ENCODE assay signal across 7 cellular contexts in the genomic region with DNA sequence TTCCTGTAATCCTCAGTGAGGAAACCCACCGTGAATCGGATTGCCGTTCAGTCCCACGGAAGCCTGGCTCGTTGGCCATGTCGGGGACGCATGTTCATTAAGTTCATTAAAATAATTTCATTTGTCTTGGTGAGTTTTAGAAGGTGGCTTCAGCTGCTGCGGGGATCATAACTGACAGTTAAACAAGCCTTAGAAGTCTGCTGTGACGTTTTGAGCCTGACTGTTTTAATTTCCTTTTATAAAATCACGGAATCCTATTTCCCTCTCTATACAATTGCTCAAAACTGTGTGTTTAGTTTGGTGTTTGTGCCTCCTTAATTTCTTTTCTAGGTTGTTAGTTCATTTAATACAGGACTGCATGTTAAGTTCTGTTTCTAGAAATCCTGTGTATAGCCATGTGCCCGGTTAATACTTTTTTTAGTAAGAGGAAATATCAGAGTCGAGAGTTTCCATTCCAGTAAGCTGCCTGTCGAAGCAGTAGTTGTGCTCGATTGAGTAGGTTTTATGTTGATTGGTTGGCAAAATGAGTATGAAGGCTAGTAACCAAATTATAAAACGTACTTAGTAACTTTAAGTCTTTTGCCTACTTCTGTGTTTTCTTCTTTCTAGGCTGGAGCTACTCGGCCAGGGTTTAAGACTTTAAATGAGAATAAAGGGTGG. TPM values are rescaled to one million over a fixed set of nuclear protein-coding genes. Genes with fewer than 3 reads are reported as not detected.
DNase-seq lines count a peak whose midpoint lies in the region; ATAC-seq, FAIRE-seq and TF ChIP-seq lines count a peak whose summit lies in the region.

No MANE protein-coding gene starts in this region.

- H3K9me1 ChIP-seq in K562 (ENCODE audit: control insufficient read depth, insufficient read depth, low read length): no peaks in the 10 kb centered on the region

- CTCF ChIA-PET in K562 (lab: Yijun Ruan, JAX; ENCODE audit: low intra/inter-chr PET ratio): no interaction called here

- H2AFZ ChIP-seq in K562 (ENCODE audit: low read depth, low read length): peak overlapping the region; percentile 93

- peaks cover 56% of the 10 kb centered on the region for H3K79me2 ChIP-seq in K562 (ENCODE audit: control insufficient read depth, insufficient read depth, low read length)

- H3K4me2 ChIP-seq in K562 (ENCODE audit: insufficient read depth, low read length): peak overlapping the region; percentile 90

- H3K9me3 ChIP-seq in K562 (replicated peaks; ENCODE audit: control insufficient read depth, insufficient read depth, low read depth, low read length): no peaks in the 10 kb centered on the region

- under 1% methylated on average over 16 of the region's 16 CpGs for WGBS in K562 (ENCODE audit: insufficient coverage, low coverage, missing lambda C conversion rate)

- FAIRE-seq in K562 (lab: Jason Lieb, UNC): no peak

- H3K9ac ChIP-seq in K562 (ENCODE audit: insufficient read depth in 1 of 2, low read depth in 2 of 2, low read length in 2 of 2): peak overlapping the region; percentile 94 to 100

- no peak for TF ChIP-seq POLR2A in K562 (conservative IDR thresholded peaks at IDR 0.05)

- H3K4me3 ChIP-seq in LNCaP clone FGC (ENCODE audit: low read depth, low read length) (peak overlapping the region; percentile 93), K562 (peak overlapping the region; percentile 97)

- intact Hi-C loops in K562 (cut with micrococcal nuclease) (loop anchor here (5.0 kb wide), 1 partner anchor 57 kb away; no protein-coding TSS in a partner anchor), left colon (cut with DNase I, micrococcal nuclease) (no loop called here)

- in situ Hi-C loops in K562 (cut with MboI): no loop called here

- H3K27ac ChIP-seq in K562 (ENCODE audit: extremely low read depth, low read depth, low read length) (peak overlapping the region; percentile 94), temporal lobe (ENCODE audit: low read depth, low read length) (peak overlapping the region; percentile 54)

- H3K4me1 ChIP-seq in K562 (replicated peaks in 1 of 2; ENCODE audit: control insufficient read depth in 2 of 2, insufficient read depth in 2 of 2, low read length in 2 of 2): peaks cover 11 to 21% of the 10 kb centered on the region in 2 experiments; a peak in 4 of 5 replicates

- TF ChIP-seq CTCF in LNCaP clone FGC (IDR thresholded peaks at IDR 0.05; ENCODE audit: control insufficient read depth, extremely low read depth, insufficient read depth): no peak
- TF ChIP-seq CTCF in K562 (IDR thresholded peaks at IDR 0.05 in 2 of 3, conservative IDR thresholded peaks at IDR 0.05 in 1 of 3; ENCODE audit: insufficient read depth in 2 of 3, low read depth in 1 of 3, low read length in 3 of 3): no peak

- TF ChIP-seq EP300 in K562 (IDR thresholded peaks at IDR 0.05; ENCODE audit: low read length): no peak

- ATAC-seq in GM18498 (IDR thresholded peaks at IDR 0.05; ENCODE audit: unreplicated experiment): peak; percentile 1
- no peak for ATAC-seq in K562
- ATAC-seq in left colon: peak; percentile 12
- ATAC-seq in GM18873 (IDR thresholded peaks at IDR 0.05; ENCODE audit: low FRiP score, unreplicated experiment): no peak

- peaks cover 37% of the 10 kb centered on the region for H3K36me3 ChIP-seq in K562 (ENCODE audit: control insufficient read depth, insufficient read depth, low read length)

- POLR2A ChIA-PET in K562 (lab: Yijun Ruan, JAX): interaction anchor here (0.6 to 1.4 kb wide), 4 partner anchors 16 to 200 kb away, joined by 3 to 4 read pairs (median 4); a partner anchor contains a TSS

- TF ChIP-seq RAD21 in K562 (CRISPR knock-in tag; conservative IDR thresholded peaks at IDR 0.05 in 1 of 2, IDR thresholded peaks at IDR 0.05 in 1 of 2): no peak

- H3K27me3 ChIP-seq in K562 (ENCODE audit: control insufficient read depth in 2 of 2, insufficient read depth in 2 of 2, low read length in 2 of 2): no peaks in the 10 kb centered on the region

- DNase-seq in LNCaP clone FGC (ENCODE audit: low read depth): no peak
- DNase-seq in K562 (ENCODE audit: extremely low read depth in 1 of 4, low spot score in 3 of 4): no peak
- DNase-seq in left colon: no peak
- DNase-seq in HPDE6-E6E7 (ENCODE audit: extremely low spot score): no peak

- BruUV-seq in K562 (replicated peaks; lab: Mats Ljungman, UMichigan): no TSS peak

- no peaks in the 10 kb centered on the region; the same call in 1 of the 2 replicates for H4K20me1 ChIP-seq in K562 (replicated peaks; ENCODE audit: control insufficient read depth, insufficient read depth, low read length)

TF ChIP-seq in K562, 482 proteins besides CTCF, POLR2A, EP300 and RAD21 (continues in another document):
- no peak for TF ChIP-seq DIDO1 (tag; IDR thresholded peaks at IDR 0.05; ENCODE audit: low read depth)
- no peak for TF ChIP-seq GATAD2B (IDR thresholded peaks at IDR 0.05; ENCODE audit: borderline replicate concordance)
- no peak for TF ChIP-seq SP1 (CRISPR knock-in tag; IDR thresholded peaks at IDR 0.05)
- TF ChIP-seq MAFK (IDR thresholded peaks at IDR 0.05; ENCODE audit: low read length): no peak
- TF ChIP-seq ZNF586 (CRISPR knock-in tag; conservative IDR thresholded peaks at IDR 0.05): no peak
- peak; percentile 27 for TF ChIP-seq SAP30 (IDR thresholded peaks at IDR 0.05; ENCODE audit: borderline replicate concordance, insufficient read depth, low read depth, low read length, poor library complexity, severe bottlenecking)
- no peak for TF ChIP-seq SIN3B (IDR thresholded peaks at IDR 0.05; ENCODE audit: low read depth)
- TF ChIP-seq, protein P1, sequence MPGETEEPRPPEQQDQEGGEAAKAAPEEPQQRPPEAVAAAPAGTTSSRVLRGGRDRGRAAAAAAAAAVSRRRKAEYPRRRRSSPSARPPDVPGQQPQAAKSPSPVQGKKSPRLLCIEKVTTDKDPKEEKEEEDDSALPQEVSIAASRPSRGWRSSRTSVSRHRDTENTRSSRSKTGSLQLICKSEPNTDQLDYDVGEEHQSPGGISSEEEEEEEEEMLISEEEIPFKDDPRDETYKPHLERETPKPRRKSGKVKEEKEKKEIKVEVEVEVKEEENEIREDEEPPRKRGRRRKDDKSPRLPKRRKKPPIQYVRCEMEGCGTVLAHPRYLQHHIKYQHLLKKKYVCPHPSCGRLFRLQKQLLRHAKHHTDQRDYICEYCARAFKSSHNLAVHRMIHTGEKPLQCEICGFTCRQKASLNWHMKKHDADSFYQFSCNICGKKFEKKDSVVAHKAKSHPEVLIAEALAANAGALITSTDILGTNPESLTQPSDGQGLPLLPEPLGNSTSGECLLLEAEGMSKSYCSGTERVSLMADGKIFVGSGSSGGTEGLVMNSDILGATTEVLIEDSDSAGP (CRISPR knock-in tag; IDR thresholded peaks at IDR 0.05): no peak
- no peak for TF ChIP-seq TCF7 (IDR thresholded peaks at IDR 0.05; ENCODE audit: borderline replicate concordance)
- TF ChIP-seq CSDE1 (IDR thresholded peaks at IDR 0.05): 0 out of 4 replicates have a peak, but pooled peaks of 1 of the 2 experiments have one; percentile 40
- no peak for TF ChIP-seq TFAM (CRISPR knock-in tag; conservative IDR thresholded peaks at IDR 0.05)
- no peak for TF ChIP-seq NFATC3 (IDR thresholded peaks at IDR 0.05)
- no peak for TF ChIP-seq HNRNPH1 (optimal IDR thresholded peaks at IDR 0.05; ENCODE audit: low read depth, low read length)
- no peak for TF ChIP-seq ERF (CRISPR knock-in tag; IDR thresholded peaks at IDR 0.05)

RNA-seq across cellular contexts. Expression of a gene that starts 0.7 kb away (rescaled TPM):
- total RNA-seq in K562 (2011; cell fraction: chromatin; rRNA removed; ENCODE audit: low replicate concordance): 57.2 and 75.5 TPM in 2 replicates
- 83.6 and 99.9 TPM in 2 replicates for total RNA-seq in K562 (2011; cell fraction: nucleolus; rRNA removed)
- 105 and 115 TPM in 2 replicates for total RNA-seq in K562 (2011; cell fraction: nucleoplasm; rRNA removed)
- total RNA-seq in K562 (2014; rRNA removed): 107 and 112 TPM in 2 replicates
- 93.9 and 99.6 TPM in 2 replicates for total RNA-seq in K562 (2014; rRNA removed; fragmentation: Illumina TruSeq; extraction: Trizol)
- 85.4 and 86.4 TPM in 2 replicates for total RNA-seq in K562 (2015; rRNA removed; fragmentation: Illumina TruSeq; extraction: Trizol)
- total RNA-seq in K562 (2021): 102 and 109 TPM in 2 replicates
- polyA plus RNA-seq in K562 (2011; rRNA removed): 72.7 and 94.3 TPM in 2 replicates
- 39.7 and 62.8 TPM in 2 replicates for polyA plus RNA-seq in K562 (2011; cell fraction: cytosol; rRNA removed)
- 23.0 and 31.9 TPM in 2 replicates for polyA plus RNA-seq in K562 (2011; cell fraction: nucleus; rRNA removed)
- polyA plus RNA-seq in K562 (2012): 56.0 and 68.5 TPM in 2 replicates
- 63.9 and 81.7 TPM in 2 replicates for polyA plus RNA-seq in K562 (2014; fragmentation: Illumina TruSeq; extraction: Trizol)
- polyA plus RNA-seq in K562 (2014; fragmentation: Nextera tagmentation; extraction: Ambion mirVana): 10 to 100 TPM; 18.7 to 22.7 TPM
- polyA plus RNA-seq in K562 (2014; rRNA removed): 87.3 and 91.8 TPM in 2 replicates
- 71.8 and 85.1 TPM in 2 replicates for polyA minus RNA-seq in K562 (2011; rRNA and poly(A)+ RNA removed)
- polyA minus RNA-seq in K562 (2011; cell fraction: cytosol; rRNA and poly(A)+ RNA removed): 49.1 and 56.2 TPM in 2 replicates
- 37.6 and 47.0 TPM in 2 replicates for polyA minus RNA-seq in K562 (2011; cell fraction: nucleus; rRNA and poly(A)+ RNA removed)
- total RNA-seq in left colon: 10 to 100 TPM; 78.8 to 82.7 TPM
- total RNA-seq in temporal lobe: 34.7 TPM

RNA-seq across cellular contexts. Expression of a gene that starts 52.7 kb away (rescaled TPM):
- 31.7 and 51.8 TPM in 2 replicates for total RNA-seq in K562 (2011; cell fraction: chromatin; rRNA removed; ENCODE audit: low replicate concordance)
- 25.7 and 35.3 TPM in 2 replicates for total RNA-seq in K562 (2011; cell fraction: nucleolus; rRNA removed)
- 44.9 and 73.9 TPM in 2 replicates for total RNA-seq in K562 (2011; cell fraction: nucleoplasm; rRNA removed)
- total RNA-seq in K562 (2014; rRNA removed) (10.5 and 12.3 TPM in 2 replicates), K562 (2014; rRNA removed; fragmentation: Illumina TruSeq; extraction: Trizol) (12.0 and 12.4 TPM in 2 replicates), K562 (2015; rRNA removed; fragmentation: Illumina TruSeq; extraction: Trizol) (11.6 and 12.3 TPM in 2 replicates), K562 (2021) (20.9 and 21.0 TPM in 2 replicates), left colon (10 to 100 TPM; 17.5 to 19.1 TPM), temporal lobe (31.2 TPM)
- polyA plus RNA-seq in K562 (2011; rRNA removed) (25.7 and 28.5 TPM in 2 replicates), K562 (2014; fragmentation: Illumina TruSeq; extraction: Trizol) (13.3 and 14.9 TPM in 2 replicates), K562 (2014; fragmentation: Nextera tagmentation; extraction: Ambion mirVana) (1 to 10 TPM; 3.1 to 4.4 TPM), K562 (2014; rRNA removed) (11.0 and 12.9 TPM in 2 replicates)
- polyA plus RNA-seq in K562 (2011; cell fraction: cytosol; rRNA removed): 19.7 and 21.7 TPM in 2 replicates
- polyA plus RNA-seq in K562 (2011; cell fraction: nucleus; rRNA removed): 36.0 and 38.2 TPM in 2 replicates
- polyA plus RNA-seq in K562 (2012): 12.3 and 13.2 TPM in 2 replicates
- polyA minus RNA-seq in K562 (2011; rRNA and poly(A)+ RNA removed): 47.9 and 56.1 TPM in 2 replicates
- polyA minus RNA-seq in K562 (2011; cell fraction: cytosol; rRNA and poly(A)+ RNA removed): 18.1 and 24.3 TPM in 2 replicates
- 15.8 and 19.2 TPM in 2 replicates for polyA minus RNA-seq in K562 (2011; cell fraction: nucleus; rRNA and poly(A)+ RNA removed)

Comparison
In these comparisons a context has a peak if more than half of its experiments do, and no peak if none do; other contexts are left out.
1. ATAC-seq: peak in GM18498 (single experiment) and left colon (single experiment); none in K562 (single experiment) and GM18873 (single experiment).